In the genomic region with DNA sequence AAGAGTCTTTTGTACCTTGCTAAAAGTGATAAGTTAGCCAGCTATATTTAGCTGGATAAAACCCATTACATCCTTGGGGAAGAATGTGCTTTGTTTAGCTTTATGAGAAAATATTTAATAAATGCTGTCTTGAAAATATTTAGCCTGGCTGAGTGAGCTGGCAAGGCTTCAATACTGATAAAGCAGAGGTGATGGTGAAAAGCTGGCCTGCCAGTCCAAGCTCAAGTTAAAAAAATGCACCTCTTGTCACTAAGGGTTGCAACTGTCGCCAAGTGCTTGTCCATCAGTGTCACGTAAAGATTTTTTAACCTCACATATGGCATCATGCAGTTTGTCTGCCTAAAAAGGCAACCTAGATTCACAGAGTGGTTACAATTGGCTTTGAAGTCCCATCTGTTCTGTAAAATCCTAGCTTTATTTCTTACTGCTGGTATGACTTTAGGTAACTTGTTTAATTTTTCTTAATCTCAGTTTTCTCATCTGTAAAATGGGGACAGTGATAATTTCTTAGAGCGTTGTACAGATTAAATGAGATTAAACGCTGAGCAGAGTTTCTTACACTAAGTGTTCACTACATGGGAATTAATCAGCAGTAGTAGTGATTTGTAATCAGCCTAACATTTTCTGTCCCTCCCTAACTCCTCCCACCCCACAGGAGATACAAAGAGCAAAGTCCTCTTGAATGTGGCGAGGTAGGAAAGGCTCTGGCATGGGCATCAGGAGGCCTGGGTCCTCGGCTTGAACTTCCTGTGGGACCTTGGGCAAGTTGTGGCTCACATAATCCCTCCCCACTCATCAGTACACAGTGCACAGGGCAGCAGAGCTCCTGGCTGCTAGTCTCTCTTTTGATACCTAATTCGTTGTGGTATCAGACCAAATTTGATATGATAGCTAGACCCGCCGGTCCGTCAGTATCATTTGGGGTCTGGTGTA, we compare ENCODE assay signal across 9 cellular contexts. TPM values are rescaled to one million over a fixed set of nuclear protein-coding genes. Genes with fewer than 3 reads are reported as not detected.
DNase-seq lines count a peak whose midpoint lies in the region; ATAC-seq and TF ChIP-seq lines count a peak whose summit lies in the region.
"Had no signal": no experiment of that assay in that cellular context is flagged by ENCODE, and none has a peak within 500 bp of the region (broad histone marks: within the 10 kb centered on the region; RNA-seq: fewer than 3 reads in every experiment).

No MANE protein-coding gene starts in this region.

- DNase-seq in central memory CD8-positive, alpha-beta T cell (ENCODE audit: low spot score in 2 of 2), result no peak
- DNase-seq in lower lobe of right lung (no peak), iPS-NIHi11 (ENCODE audit: low spot score) (no peak), MV-4-11 (lab: John Stamatoyannopoulos, UW) (no peak)
- DNase-seq: activated effector memory CD4-positive, alpha-beta T cell treated with anti-CD3 and anti-CD28 coated beads, Interleukin-2, amount 50 U/mL, for 16 hours; NCI-H1417 treated with DMSO at 0.1 percent for 48 hours had no signal

- H3K36me3 Mint-ChIP-seq in central memory CD8-positive, alpha-beta T cell (ENCODE audit: insufficient read depth), result peaks cover 4% of the 10 kb centered on the region

- no peak for ATAC-seq in central memory CD8-positive, alpha-beta T cell (replicated peaks; ENCODE audit: extremely low read depth, poor library complexity, severe bottlenecking)
- ATAC-seq in lower lobe of right lung (peak; percentile 45 to 76), GM18519 (IDR thresholded peaks at IDR 0.05; ENCODE audit: low FRiP score, unreplicated experiment) (no peak)

- H3K27me3 ChIP-seq in lower lobe of right lung (ENCODE audit: low read depth), result no peaks in the 10 kb centered on the region
- H3K27me3 ChIP-seq in thymus (ENCODE audit: control insufficient read depth, insufficient read depth), result no peaks in the 10 kb centered on the region

- no peaks in the 10 kb centered on the region for H3K36me3 ChIP-seq in KOPT-K1 (ENCODE audit: insufficient read depth, low read length)
- no peaks in the 10 kb centered on the region for H3K36me3 ChIP-seq in lower lobe of right lung
- H3K36me3 ChIP-seq in thymus (ENCODE audit: control insufficient read depth, insufficient read depth), result no peaks in the 10 kb centered on the region

- H3K4me3 ChIP-seq in lower lobe of right lung, result no peak overlapping the region
- H3K4me3 ChIP-seq in thymus (ENCODE audit: low read length), result no peak overlapping the region

- no peak for TF ChIP-seq CTCF in lower lobe of right lung (IDR thresholded peaks at IDR 0.05)

- H3K4me1 ChIP-seq in lower lobe of right lung (peaks cover 89% of the 10 kb centered on the region), thymus (ENCODE audit: control insufficient read depth, insufficient read depth, low read length) (peaks cover 8% of the 10 kb centered on the region)

- H3K4me3 Mint-ChIP-seq in central memory CD8-positive, alpha-beta T cell, result no peak overlapping the region

- H3K4me1 Mint-ChIP-seq in central memory CD8-positive, alpha-beta T cell, result peaks cover 76% of the 10 kb centered on the region

- H3K27me3 Mint-ChIP-seq in central memory CD8-positive, alpha-beta T cell, result no peaks in the 10 kb centered on the region

- 84% methylated on average over 10 of the region's 10 CpGs for WGBS in thymus

- H3K9me3 ChIP-seq in KOPT-K1 (ENCODE audit: insufficient read depth, low read length, poor library complexity, severe bottlenecking), result no peaks in the 10 kb centered on the region
- no peaks in the 10 kb centered on the region for H3K9me3 ChIP-seq in lower lobe of right lung
- no peaks in the 10 kb centered on the region for H3K9me3 ChIP-seq in thymus (ENCODE audit: control insufficient read depth)

- intact Hi-C loops in lower lobe of right lung (cut with DNase I), result no loop called here

- H3K27ac Mint-ChIP-seq in central memory CD8-positive, alpha-beta T cell (ENCODE audit: low read depth), result peak overlapping the region; percentile 77

- no peaks in the 10 kb centered on the region for H3K9me3 Mint-ChIP-seq in central memory CD8-positive, alpha-beta T cell

- H3K27ac ChIP-seq in KOPT-K1 (ENCODE audit: low read depth, low read length, poor library complexity, severe bottlenecking) (peak overlapping the region; percentile 37), lower lobe of right lung (peak overlapping the region; percentile 59), thymus (ENCODE audit: low read depth) (peak overlapping the region; percentile 21)

RNA-seq across cellular contexts. Expression of a gene that starts 48.7 kb away (rescaled TPM):
- total RNA-seq in lower lobe of right lung, result 122 TPM
- 33.7 TPM for polyA plus RNA-seq in thymus

Comparison
In these comparisons a context has a peak if more than half of its experiments do, and no peak if none do; other contexts are left out.
1. ATAC-seq: peak in lower lobe of right lung (2 of 2); none in central memory CD8-positive, alpha-beta T cell (single experiment) and GM18519 (single experiment).
2. Peak in every context shown above with its lines, with median percentiles within 50 percentile points of each other: H3K27ac ChIP-seq.